17 cellular contexts compared by ENCODE assay signal in the genomic region with DNA sequence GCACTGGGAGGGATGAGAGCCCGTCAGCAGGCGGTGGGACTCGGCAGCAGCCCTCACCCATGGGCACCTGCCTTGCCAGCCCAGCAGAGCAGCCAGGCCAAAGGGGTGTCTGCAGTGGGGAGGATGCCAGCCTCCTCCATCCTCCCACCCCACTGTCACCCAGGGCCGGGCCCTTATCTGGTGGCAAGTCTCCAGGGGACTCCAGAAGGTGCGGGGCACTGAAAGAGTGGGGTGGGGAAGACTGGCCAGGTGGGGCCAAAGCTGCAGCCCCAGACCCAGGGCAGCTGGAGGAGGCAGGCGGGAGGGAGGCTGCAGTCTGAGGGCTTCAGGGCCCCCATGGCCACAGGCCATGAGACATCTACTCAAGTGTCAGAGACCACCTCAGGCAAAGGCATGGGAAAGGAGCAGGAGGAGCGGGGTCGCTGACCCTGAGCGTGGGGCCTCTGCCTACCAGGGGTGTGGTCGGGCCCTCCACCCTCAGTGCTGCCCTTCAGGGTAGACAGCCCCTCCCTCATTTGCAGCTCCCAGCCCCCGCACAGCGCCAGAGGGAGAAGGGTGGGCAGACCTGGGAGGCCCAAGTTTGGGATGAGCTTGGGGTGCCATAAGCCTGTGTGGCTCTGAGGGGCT. TPM values are rescaled to one million over a fixed set of nuclear protein-coding genes. Genes with fewer than 3 reads are reported as not detected.
DNase-seq lines count a peak whose midpoint lies in the region; ATAC-seq and TF ChIP-seq lines count a peak whose summit lies in the region.
"Had no signal": no experiment of that assay in that cellular context is flagged by ENCODE, and none has a peak within 500 bp of the region (broad histone marks: within the 10 kb centered on the region; RNA-seq: fewer than 3 reads in every experiment).

No MANE protein-coding gene starts in this region.

- no peak for TF ChIP-seq EP300 in esophagus muscularis mucosa (IDR thresholded peaks at IDR 0.05)

- H4K20me1 ChIP-seq in BLaER1 treated with 17β-estradiol and CSF1 and Interleukin-3, amounts not matched to agents 10 nM and 100 nM, result peaks cover 8 to 34% (median 26%) of the 10 kb centered on the region in 11 experiments; a peak in 16 of 22 replicates

- H3K36me3 Mint-ChIP-seq in chondrocyte (ENCODE audit: low read depth), result no peaks in the 10 kb centered on the region
- H3K36me3 Mint-ChIP-seq: activated naive CD8-positive, alpha-beta T cell treated with anti-CD3 and anti-CD28 coated beads, Interleukin-2, amount 10 ng/mL, durations not matched to agents 7 days and 5 days had no signal

- intact Hi-C loops in esophagus muscularis mucosa (cut with DNase I), result no loop called here
- intact Hi-C loops in posterior vena cava (cut with DNase I), result no loop called here

- no peak overlapping the region; a peak in 1 of 20 replicates for H3K4me3 ChIP-seq in BLaER1 treated with 17β-estradiol and CSF1 and Interleukin-3, amounts not matched to agents 10 nM and 100 nM
- no peak overlapping the region for H3K4me3 ChIP-seq in esophagus muscularis mucosa
- H3K4me3 ChIP-seq in MG63, result no peak overlapping the region
- H3K4me3 ChIP-seq: breast epithelium, esophagus squamous epithelium had no signal

- H3K27ac Mint-ChIP-seq in chondrocyte (ENCODE audit: unreplicated experiment), result no peak overlapping the region
- H3K27ac Mint-ChIP-seq: activated B cell treated with CpG ODN at 0.5 μM for 24 hours; activated naive CD8-positive, alpha-beta T cell treated with anti-CD3 and anti-CD28 coated beads, Interleukin-2, amount 10 ng/mL, durations not matched to agents 7 days and 5 days had no signal

- H3K27me3 ChIP-seq in BLaER1 treated with 17β-estradiol and CSF1 and Interleukin-3, amounts not matched to agents 10 nM and 100 nM, result no peaks in the 10 kb centered on the region
- no peaks in the 10 kb centered on the region for H3K27me3 ChIP-seq in esophagus muscularis mucosa
- H3K27me3 ChIP-seq in MG63, result no peaks in the 10 kb centered on the region
- H3K27me3 ChIP-seq: breast epithelium, esophagus squamous epithelium had no signal

- WGBS in esophagus muscularis mucosa, result 100% methylated on average over 1 of the region's 12 CpGs

- no peaks in the 10 kb centered on the region for H3K9me3 Mint-ChIP-seq in chondrocyte (ENCODE audit: low read depth)
- H3K9me3 Mint-ChIP-seq: activated B cell treated with CpG ODN at 0.5 μM for 24 hours; activated naive CD8-positive, alpha-beta T cell treated with anti-CD3 and anti-CD28 coated beads, Interleukin-2, amount 10 ng/mL, durations not matched to agents 7 days and 5 days had no signal

- peak overlapping the region; percentile 92 to 99 (median 98); a peak in 20 of 22 replicates for H3K4me2 ChIP-seq in BLaER1 treated with 17β-estradiol and CSF1 and Interleukin-3, amounts not matched to agents 10 nM and 100 nM

- no peak for TF ChIP-seq POLR2A in esophagus muscularis mucosa (IDR thresholded peaks at IDR 0.05; ENCODE audit: low read depth)
- TF ChIP-seq POLR2A in GM18505 (IDR thresholded peaks at IDR 0.05; ENCODE audit: borderline replicate concordance, extremely low read depth, insufficient read depth, insufficient read length), result no peak

- H3K4me1 Mint-ChIP-seq in chondrocyte (ENCODE audit: low read depth), result peaks cover 34% of the 10 kb centered on the region

- peaks cover 0 to 21% (median 0%) of the 10 kb centered on the region in 11 experiments; a peak in 3 of 22 replicates for H3K36me3 ChIP-seq in BLaER1 treated with 17β-estradiol and CSF1 and Interleukin-3, amounts not matched to agents 10 nM and 100 nM
- H3K36me3 ChIP-seq in esophagus muscularis mucosa (peaks cover 0 to 20% (median 11%) of the 10 kb centered on the region in 4 donors), MG63 (no peaks in the 10 kb centered on the region)
- H3K36me3 ChIP-seq: breast epithelium had no signal

- TF ChIP-seq CTCF in esophagus muscularis mucosa (IDR thresholded peaks at IDR 0.05) (no peak), chondrocyte (IDR thresholded peaks at IDR 0.05) (no peak)

- peaks cover 40 to 74% (median 60%) of the 10 kb centered on the region in 10 experiments for H3K4me1 ChIP-seq in BLaER1 treated with 17β-estradiol and CSF1 and Interleukin-3, amounts not matched to agents 10 nM and 100 nM
- H3K4me1 ChIP-seq in esophagus muscularis mucosa, result peaks cover 27 to 51% (median 41%) of the 10 kb centered on the region in 4 donors

- H3K4me3 Mint-ChIP-seq in chondrocyte (ENCODE audit: unreplicated experiment), result no peak overlapping the region
- H3K4me3 Mint-ChIP-seq: activated B cell treated with CpG ODN at 0.5 μM for 24 hours; activated naive CD8-positive, alpha-beta T cell treated with anti-CD3 and anti-CD28 coated beads, Interleukin-2, amount 10 ng/mL, durations not matched to agents 7 days and 5 days had no signal

- H3K9ac ChIP-seq in BLaER1 treated with 17β-estradiol and CSF1 and Interleukin-3, amounts not matched to agents 10 nM and 100 nM, result peak overlapping the region in 9 of 11 experiments; percentile 19 to 45 (median 29); a peak in 11 of 22 replicates

- no peaks in the 10 kb centered on the region for H3K27me3 Mint-ChIP-seq in chondrocyte (ENCODE audit: low read depth)
- H3K27me3 Mint-ChIP-seq: activated B cell treated with CpG ODN at 0.5 μM for 24 hours; activated naive CD8-positive, alpha-beta T cell treated with anti-CD3 and anti-CD28 coated beads, Interleukin-2, amount 10 ng/mL, durations not matched to agents 7 days and 5 days had no signal

- ATAC-seq in GM18505 (IDR thresholded peaks at IDR 0.05; ENCODE audit: unreplicated experiment), result no peak

- no peaks in the 10 kb centered on the region for H3K9me3 ChIP-seq in BLaER1 treated with 17β-estradiol and CSF1 and Interleukin-3, amounts not matched to agents 10 nM and 100 nM (replicated peaks in 1 of 11)
- H3K9me3 ChIP-seq in esophagus muscularis mucosa, result no peaks in the 10 kb centered on the region
- H3K9me3 ChIP-seq in MG63, result no peaks in the 10 kb centered on the region
- H3K9me3 ChIP-seq: breast epithelium, esophagus squamous epithelium had no signal

- H3K27ac ChIP-seq in BLaER1 treated with 17β-estradiol and CSF1 and Interleukin-3, amounts not matched to agents 10 nM and 100 nM, result peak overlapping the region in 6 of 11 experiments; percentile 7 to 49 (median 30); a peak in 6 of 22 replicates
- no peak overlapping the region for H3K27ac ChIP-seq in esophagus muscularis mucosa (replicated peaks in 1 of 4)
- H3K27ac ChIP-seq: breast epithelium, esophagus squamous epithelium had no signal

- DNase-seq in ELF-1 (ENCODE audit: low read depth, low spot score), result peak; percentile 1
- peak; percentile 31 for DNase-seq in esophagus muscularis mucosa (ENCODE audit: extremely low spot score)
- DNase-seq in posterior vena cava (ENCODE audit: low spot score), result peak; percentile 71
- DNase-seq in chondrocyte (ENCODE audit: low spot score), result no peak
- DNase-seq in midbrain (lab: John Stamatoyannopoulos, UW), result no peak
- DNase-seq in MG63, result no peak
- DNase-seq: activated B cell treated with CpG ODN at 0.5 μM for 24 hours; activated naive CD8-positive, alpha-beta T cell treated with anti-CD3 and anti-CD28 coated beads, Interleukin-2, amount 10 ng/mL, durations not matched to agents 7 days and 5 days; AML-193; Calu3; esophagus squamous epithelium; NCI-H446; nucleus accumbens; T-helper 1 cell had no signal

RNA-seq across cellular contexts. Expression of gene DGCR6L, which starts 3.5 kb away (rescaled TPM):
- total RNA-seq in esophagus muscularis mucosa (10 to 100 TPM; 41.5 to 73.0 (median 52.9) TPM), posterior vena cava (10 to 100 TPM; 25.7 to 27.1 TPM), chondrocyte (45.7 to 52.6 TPM (median 47.2 TPM) in 3 replicates)
- 82.0 and 82.5 TPM in 2 replicates for total RNA-seq in MG63 (2014; rRNA removed; shearing (Covaris generic); ENCODE audit: low replicate concordance)

RNA-seq across cellular contexts. Expression of gene RTN4R, which starts 48.2 kb away (rescaled TPM):
- total RNA-seq in esophagus muscularis mucosa, result 1 to 10 TPM in 2 of 4 donors, not detected in 2; 1.8 to 2.2 TPM
- total RNA-seq in posterior vena cava, result under 1 TPM; 0.19 to 0.76 TPM
- total RNA-seq in chondrocyte, result 0.75 to 5.5 TPM (median 5.5 TPM) in 3 replicates
- 0.10 and 5.7 TPM in 2 replicates for total RNA-seq in MG63 (2014; rRNA removed; shearing (Covaris generic); ENCODE audit: low replicate concordance)
- total RNA-seq: activated B cell treated with CpG ODN at 0.5 μM for 24 hours had no signal

Comparison
In these comparisons a context has a peak if more than half of its experiments do, and no peak if none do; other contexts are left out.
1. H3K27ac ChIP-seq: peak in BLaER1 treated with 17β-estradiol and CSF1 and Interleukin-3, amounts not matched to agents 10 nM and 100 nM (6 of 11); none in esophagus muscularis mucosa (0 of 4).
2. DNase-seq: peak in ELF-1 (single experiment), esophagus muscularis mucosa (single experiment) and posterior vena cava (single experiment); none in chondrocyte (single experiment), midbrain (single experiment) and MG63 (single experiment).